ENCODE assay signal across 8 cellular contexts in genomic region chr11:2428322-2428795, GRCh38. TPM values are rescaled to one million over a fixed set of nuclear protein-coding genes. Genes with fewer than 3 reads are reported as not detected.
DNase-seq lines count a peak whose midpoint lies in the region; ATAC-seq and TF ChIP-seq lines count a peak whose summit lies in the region.

No MANE protein-coding gene starts in this region.

- H3K27me3 Mint-ChIP-seq in CD14-positive monocyte (ENCODE audit: low read depth in 3 of 3), result peaks cover 0 to 8% (median 7%) of the 10 kb centered on the region in 3 donors

- no peak overlapping the region for H3K4me3 Mint-ChIP-seq in CD14-positive monocyte

- ATAC-seq in HG03460 (IDR thresholded peaks at IDR 0.05; ENCODE audit: unreplicated experiment) (no peak), HG02938 (IDR thresholded peaks at IDR 0.05; ENCODE audit: unreplicated experiment) (no peak)

- no peaks in the 10 kb centered on the region for H3K36me3 Mint-ChIP-seq in CD14-positive monocyte

- H3K27me3 ChIP-seq in SJCRH30 (no peaks in the 10 kb centered on the region; the same call in 1 of the 2 replicates), cardiac muscle cell (no peaks in the 10 kb centered on the region)

- peaks cover 0 to 3% (median 0%) of the 10 kb centered on the region in 7 donors for H3K9me3 Mint-ChIP-seq in CD14-positive monocyte

- H3K9me3 ChIP-seq in SJCRH30 (replicated peaks) (no peaks in the 10 kb centered on the region), cardiac muscle cell (ENCODE audit: low read depth) (no peaks in the 10 kb centered on the region)

- no peaks in the 10 kb centered on the region for H3K4me1 ChIP-seq in SJCRH30
- no peaks in the 10 kb centered on the region for H3K4me1 ChIP-seq in cardiac muscle cell (ENCODE audit: low read depth)

- peak; percentile 78 for DNase-seq in CD14-positive monocyte (ENCODE audit: low spot score)
- DNase-seq in HPDE6-E6E7 (ENCODE audit: extremely low spot score), result peak; percentile 46
- DNase-seq in SJCRH30, result peak; percentile 60 to 72
- DNase-seq in activated naive CD4-positive, alpha-beta T cell treated with anti-CD3 and anti-CD28 coated beads, Interleukin-2, amount 50 U/mL, for 16 hours, result peak; percentile 85
- DNase-seq in cardiac muscle cell (ENCODE audit: low read depth in 1 of 2, low spot score in 1 of 2), result peak; percentile 62 to 73
- DNase-seq in retinal pigment epithelial cell (ENCODE audit: low read depth), result no peak

- no peaks in the 10 kb centered on the region for H3K4me1 Mint-ChIP-seq in CD14-positive monocyte

- H3K4me3 ChIP-seq in SJCRH30, result no peak overlapping the region
- H3K4me3 ChIP-seq in cardiac muscle cell, result no peak overlapping the region
- H3K4me3 ChIP-seq in retinal pigment epithelial cell (ENCODE audit: low read length), result no peak overlapping the region

- H3K36me3 ChIP-seq in SJCRH30, result no peaks in the 10 kb centered on the region
- no peaks in the 10 kb centered on the region for H3K36me3 ChIP-seq in cardiac muscle cell

- H3K27ac Mint-ChIP-seq in CD14-positive monocyte, result no peak overlapping the region

- no peak overlapping the region for H3K27ac ChIP-seq in SJCRH30
- no peak overlapping the region for H3K27ac ChIP-seq in cardiac muscle cell

- intact Hi-C loops in CD14-positive monocyte (cut with micrococcal nuclease), result loop anchor here (1.0 to 2.0 kb wide), 3 partner anchors 99 to 460 kb away; no protein-coding TSS in a partner anchor

- TF ChIP-seq CTCF in CD14-positive monocyte (IDR thresholded peaks at IDR 0.05) (peak; percentile 91), cardiac muscle cell (IDR thresholded peaks at IDR 0.05; ENCODE audit: low read depth, low read length) (peak; percentile 88), retinal pigment epithelial cell (conservative IDR thresholded peaks at IDR 0.05; ENCODE audit: low read depth, low read length) (peak; percentile 91)

RNA-seq across cellular contexts. Expression of gene TRPM5, which starts 16.0 kb away (rescaled TPM):
- polyA plus RNA-seq in CD14-positive monocyte (not detected), cardiac muscle cell (0.33 TPM in 1 of 2 replicates, not detected in the other)
- total RNA-seq in SJCRH30 (2014; rRNA removed; shearing (Covaris generic)), result not detected in 2 replicates
- 0.14 and 0.66 TPM in 2 replicates for total RNA-seq in cardiac muscle cell

RNA-seq across cellular contexts. Expression of gene KCNQ1, which starts 16.4 kb away (rescaled TPM):
- polyA plus RNA-seq in CD14-positive monocyte (10 to 100 TPM; 14.9 to 21.6 TPM), cardiac muscle cell (13.9 and 18.8 TPM in 2 replicates)
- total RNA-seq in SJCRH30 (2014; rRNA removed; shearing (Covaris generic)), result not detected in 2 replicates
- total RNA-seq in cardiac muscle cell, result 7.8 and 18.6 TPM in 2 replicates

RNA-seq across cellular contexts. Expression of gene TSSC4, which starts 27.8 kb away (rescaled TPM):
- polyA plus RNA-seq in CD14-positive monocyte (10 to 100 TPM; 52.0 to 74.6 TPM), cardiac muscle cell (71.4 and 94.8 TPM in 2 replicates)
- total RNA-seq in SJCRH30 (2014; rRNA removed; shearing (Covaris generic)), result 26.7 and 31.1 TPM in 2 replicates
- total RNA-seq in cardiac muscle cell, result 61.4 and 71.6 TPM in 2 replicates

RNA-seq across cellular contexts. Expression of gene CD81, which starts 51.2 kb away (rescaled TPM):
- polyA plus RNA-seq in CD14-positive monocyte (10 to 100 TPM in 1 of 2 donors, 1 to 10 TPM in 1; 3.2 to 12.3 TPM), cardiac muscle cell (409 and 444 TPM in 2 replicates)
- total RNA-seq in SJCRH30 (2014; rRNA removed; shearing (Covaris generic)), result 95.3 and 97.7 TPM in 2 replicates
- 212 and 264 TPM in 2 replicates for total RNA-seq in cardiac muscle cell
